12 cellular contexts compared by ENCODE assay signal in the genomic region with DNA sequence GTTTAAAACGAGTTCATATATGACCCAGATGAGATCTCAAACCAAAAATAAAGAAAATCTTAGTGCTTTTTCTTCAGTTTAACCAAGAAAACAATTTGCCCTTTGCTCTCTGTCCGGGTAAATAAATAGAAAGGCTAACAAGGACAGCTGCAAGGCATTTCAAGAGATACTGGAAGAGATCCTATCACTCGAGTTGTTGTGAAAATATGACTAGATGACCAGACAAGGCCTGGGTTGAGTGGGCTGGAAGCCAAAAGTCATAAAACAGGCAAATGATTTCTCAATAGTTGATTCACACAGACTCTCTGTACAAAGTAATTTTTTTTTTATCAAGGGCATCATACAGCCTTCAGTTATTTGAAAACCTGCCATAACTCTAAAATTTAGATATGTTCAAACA. TPM values are rescaled to one million over a fixed set of nuclear protein-coding genes. Genes with fewer than 3 reads are reported as not detected.
A peak's percentile ranks its signal among the peaks of the same experiment; 100 is the strongest.
DNase-seq lines count a peak whose midpoint lies in the region; ATAC-seq, FAIRE-seq and TF ChIP-seq lines count a peak whose summit lies in the region.
"Had no signal": no experiment of that assay in that cellular context is flagged by ENCODE, and none has a peak within 500 bp of the region (broad histone marks: within the 10 kb centered on the region; RNA-seq: fewer than 3 reads in every experiment).

No MANE protein-coding gene starts in this region.

- ATAC-seq in HepG2 (no peak), GM21360 (IDR thresholded peaks at IDR 0.05; ENCODE audit: unreplicated experiment) (no peak)

- TF ChIP-seq CTCF in liver (IDR thresholded peaks at IDR 0.05; ENCODE audit: low read depth, low read length, missing input control) (no peak), HepG2 (CRISPR knock-in tag; IDR thresholded peaks at IDR 0.05) (no peak), RWPE1 (conservative IDR thresholded peaks at IDR 0.05; ENCODE audit: low read depth) (no peak), CD14-positive monocyte (IDR thresholded peaks at IDR 0.05) (no peak), WERI-Rb-1 (IDR thresholded peaks at IDR 0.05; ENCODE audit: low read depth, low read length) (no peak), coronary artery (IDR thresholded peaks at IDR 0.05) (no peak)

- peaks cover 0 to 2% (median 2%) of the 10 kb centered on the region in 3 donors for H3K27me3 Mint-ChIP-seq in CD14-positive monocyte (ENCODE audit: low read depth in 3 of 3)

- no peak for DNase-seq in HepG2 (ENCODE audit: low spot score)
- DNase-seq in RWPE1 (ENCODE audit: low spot score) = peak; percentile 31
- DNase-seq in iris pigment epithelial cell (ENCODE audit: low read depth) = peak; percentile 59
- no peak for DNase-seq in CD14-positive monocyte (ENCODE audit: low spot score)
- no peak for DNase-seq in WERI-Rb-1
- no peak for DNase-seq in coronary artery (ENCODE audit: low spot score)
- DNase-seq: cerebellar nuclear complex; stimulated activated CD4-positive, alpha-beta T cell treated with anti-CD3 and anti-CD28 coated beads, Interleukin-1b, Interleukin-23, amount 100 ng/mL, for 48 hours had no signal

- WGBS in liver = 11% methylated on average over 3 of the region's 3 CpGs
- 0% methylated on average over 3 of the region's 3 CpGs for WGBS in HepG2 (ENCODE audit: low lambda C conversion rate)

- no peak for FAIRE-seq in HepG2 (lab: Jason Lieb, UNC)
- FAIRE-seq: RCC 7860 had no signal

- no peaks in the 10 kb centered on the region for H3K27me3 ChIP-seq in liver (ENCODE audit: control insufficient read depth in 4 of 4, insufficient read depth in 4 of 4, low read length in 3 of 4)
- no peaks in the 10 kb centered on the region for H3K27me3 ChIP-seq in HepG2 (ENCODE audit: control insufficient read depth in 1 of 2, insufficient read depth in 2 of 2, low read length in 2 of 2)
- H3K27me3 ChIP-seq in WERI-Rb-1 (ENCODE audit: insufficient read depth, low read depth, severe bottlenecking) = no peaks in the 10 kb centered on the region

- no TSS peak for BruUV-seq in HepG2 (replicated peaks; lab: Mats Ljungman, UMichigan)

- CTCF ChIA-PET in HepG2 (lab: Yijun Ruan, JAX; ENCODE audit: low intra/inter-chr PET ratio, low total read pairs) = no interaction called here
- CTCF ChIA-PET in RWPE1 (lab: Yijun Ruan, JAX) = no interaction called here

- H3K4me1 Mint-ChIP-seq in CD14-positive monocyte = no peaks in the 10 kb centered on the region

- peaks cover 0 to 16% (median 12%) of the 10 kb centered on the region in 4 donors for H3K4me1 ChIP-seq in liver (ENCODE audit: control insufficient read depth in 4 of 4, insufficient read depth in 4 of 4, low read length in 3 of 4)
- no peaks in the 10 kb centered on the region for H3K4me1 ChIP-seq in HepG2 (ENCODE audit: insufficient read depth, low read length)

- H3K4me3 ChIP-seq in liver (ENCODE audit: low read depth in 1 of 3, low read length in 3 of 3) = no peak overlapping the region
- H3K4me3 ChIP-seq in HepG2 (replicated peaks in 1 of 3; ENCODE audit: insufficient read depth in 1 of 3, low read depth in 2 of 3, low read length in 3 of 3) = no peak overlapping the region
- no peak overlapping the region for H3K4me3 ChIP-seq in WERI-Rb-1 (ENCODE audit: low read depth, low read length)
- H3K4me3 ChIP-seq in coronary artery = no peak overlapping the region

- no peak overlapping the region for H3K4me2 ChIP-seq in HepG2 (ENCODE audit: low read depth, low read length)

- peaks cover 0 to 2% (median 0%) of the 10 kb centered on the region in 7 donors for H3K9me3 Mint-ChIP-seq in CD14-positive monocyte

- POLR2A ChIA-PET in HepG2 (lab: Yijun Ruan, JAX) (no interaction called here), RWPE1 (lab: Yijun Ruan, JAX; ENCODE audit: low non-redundant PET) (no interaction called here)

- H3K9me3 ChIP-seq in liver (ENCODE audit: control insufficient read depth in 4 of 4, low read length in 3 of 4) (no peaks in the 10 kb centered on the region), HepG2 (ENCODE audit: low read length) (no peaks in the 10 kb centered on the region), WERI-Rb-1 (ENCODE audit: severe bottlenecking) (no peaks in the 10 kb centered on the region)

- no peaks in the 10 kb centered on the region for H3K36me3 ChIP-seq in liver (ENCODE audit: control insufficient read depth in 4 of 4, insufficient read depth in 3 of 4, low read depth in 1 of 4, low read length in 3 of 4)
- no peaks in the 10 kb centered on the region for H3K36me3 ChIP-seq in HepG2 (replicated peaks in 1 of 2; ENCODE audit: control insufficient read depth in 1 of 2, insufficient read depth in 2 of 2, low read length in 2 of 2)
- H3K36me3 ChIP-seq in WERI-Rb-1 = no peaks in the 10 kb centered on the region

- no peaks in the 10 kb centered on the region for H4K20me1 ChIP-seq in HepG2 (ENCODE audit: insufficient read depth, low read length)

- H3K27ac Mint-ChIP-seq in CD14-positive monocyte = no peak overlapping the region

- intact Hi-C loops in HepG2 (cut with micrococcal nuclease; ENCODE audit: unreplicated experiment) = no loop called here
- intact Hi-C loops in CD14-positive monocyte (cut with micrococcal nuclease) = no loop called here

- peak overlapping the region; percentile 46 to 70 for H3K27ac ChIP-seq in liver (ENCODE audit: low read depth in 1 of 2, low read length in 2 of 2)
- H3K27ac ChIP-seq in HepG2 (ENCODE audit: extremely low read length, insufficient read depth, low read length) = no peak overlapping the region
- H3K27ac ChIP-seq in RWPE1 = no peak overlapping the region
- no peak overlapping the region for H3K27ac ChIP-seq in WERI-Rb-1
- H3K27ac ChIP-seq in coronary artery = no peak overlapping the region

- H3K79me2 ChIP-seq in HepG2 (ENCODE audit: insufficient read depth, low read length) = no peaks in the 10 kb centered on the region

- in situ Hi-C loops in HepG2 (cut with HindIII; ENCODE audit: extremely low pct_ligation_motif_present, low pct_unique_long_range_greater_than_20kb) = no loop called here

- TF ChIP-seq EP300 in HepG2 (IDR thresholded peaks at IDR 0.05; ENCODE audit: low read depth in 2 of 2, low read length in 2 of 2) (no peak), HepG2 (CRISPR knock-in tag; IDR thresholded peaks at IDR 0.05; ENCODE audit: borderline replicate concordance) (no peak)

- H2AFZ ChIP-seq in HepG2 (ENCODE audit: low read length) = no peak overlapping the region

- H3K9ac ChIP-seq in liver (ENCODE audit: low read depth in 1 of 2, low read length in 2 of 2) (no peak overlapping the region), HepG2 (ENCODE audit: insufficient read depth, low read depth, low read length) (no peak overlapping the region)

- no peaks in the 10 kb centered on the region for H3K36me3 Mint-ChIP-seq in CD14-positive monocyte

- no peak for TF ChIP-seq POLR2A in HepG2 (IDR thresholded peaks at IDR 0.05; ENCODE audit: insufficient read depth in 1 of 2, low read depth in 2 of 2, low read length in 2 of 2)

- TF ChIP-seq RAD21 in liver (IDR thresholded peaks at IDR 0.05) = peak in 1 of 2 donors; percentile 34
- no peak for TF ChIP-seq RAD21 in HepG2 (CRISPR knock-in tag; IDR thresholded peaks at IDR 0.05)

- H3K4me3 Mint-ChIP-seq in CD14-positive monocyte = no peak overlapping the region

TF ChIP-seq in HepG2, 621 proteins besides CTCF, POLR2A, EP300 and RAD21 (continues in another document):
- no peak for TF ChIP-seq CBX1 (IDR thresholded peaks at IDR 0.05; ENCODE audit: low read depth)
- TF ChIP-seq GATAD2A (CRISPR knock-in tag; IDR thresholded peaks at IDR 0.05) = no peak
- no peak for TF ChIP-seq ATF7 (IDR thresholded peaks at IDR 0.05)
- TF ChIP-seq ATF7 (CRISPR knock-in tag; IDR thresholded peaks at IDR 0.05) = no peak
- no peak for TF ChIP-seq SMAD1 (CRISPR knock-in tag; IDR thresholded peaks at IDR 0.05; ENCODE audit: borderline replicate concordance, low read depth)
- TF ChIP-seq ZNF530 (CRISPR knock-in tag; IDR thresholded peaks at IDR 0.05; ENCODE audit: low read depth) = no peak
- no peak for TF ChIP-seq BHLHE40 (IDR thresholded peaks at IDR 0.05; ENCODE audit: low read length)
- TF ChIP-seq IKZF1 (IDR thresholded peaks at IDR 0.05) = no peak
- TF ChIP-seq ZNF605 (CRISPR knock-in tag; IDR thresholded peaks at IDR 0.05) = no peak
- no peak for TF ChIP-seq TBL1XR1 (IDR thresholded peaks at IDR 0.05; ENCODE audit: borderline replicate concordance, low read length, partially characterized antibody)
- no peak for TF ChIP-seq ZSCAN21 (CRISPR knock-in tag; IDR thresholded peaks at IDR 0.05; ENCODE audit: borderline replicate concordance)
- TF ChIP-seq NONO (IDR thresholded peaks at IDR 0.05) = no peak
- no peak for TF ChIP-seq NONO (CRISPR knock-in tag; conservative IDR thresholded peaks at IDR 0.05)

RNA-seq across cellular contexts. Expression of a gene that starts 55.9 kb away (rescaled TPM):
- 100 to 1,000 TPM in 1 of 2 donors, under 1 TPM in 1; 0.19 to 233 TPM for total RNA-seq in liver
- 10 to 100 TPM in 1 of 2 donors, 1 to 10 TPM in 1; 9.2 to 22.2 TPM for polyA plus RNA-seq in liver
- not detected in 2 replicates for total RNA-seq in HepG2 (2016; rRNA removed; fragmentation: Illumina TruSeq; extraction: Trizol)
- not detected in 2 replicates for total RNA-seq in HepG2 (2016; cell fraction: cytosol; rRNA removed; fragmentation: Illumina TruSeq; extraction: Trizol; ENCODE audit: low read depth)
- total RNA-seq in HepG2 (2016; cell fraction: insoluble cytoplasmic fraction; rRNA removed; fragmentation: Illumina TruSeq; extraction: Trizol) = not detected in 2 replicates
- total RNA-seq in HepG2 (2016; cell fraction: membrane; rRNA removed; fragmentation: Illumina TruSeq; extraction: Trizol) = not detected in 2 replicates
- not detected in 2 replicates for total RNA-seq in HepG2 (2016; cell fraction: nucleus; rRNA removed; fragmentation: Illumina TruSeq; extraction: Trizol)
- polyA plus RNA-seq in HepG2 (2011; rRNA removed) = not detected in 2 replicates
- polyA plus RNA-seq in HepG2 (2011; cell fraction: cytosol; rRNA removed) = not detected in 2 replicates
- not detected in 2 replicates for polyA plus RNA-seq in HepG2 (2011; cell fraction: nucleus; rRNA removed)
- polyA plus RNA-seq in HepG2 (2012) = not detected in 2 replicates
- not detected in 2 replicates for polyA plus RNA-seq in HepG2 (2016; cell fraction: cytosol; fragmentation: Illumina TruSeq; extraction: Trizol; ENCODE audit: low read depth)
- not detected in 2 replicates for polyA plus RNA-seq in HepG2 (2016; cell fraction: insoluble cytoplasmic fraction; fragmentation: Illumina TruSeq; extraction: Trizol; ENCODE audit: low read depth)
- polyA plus RNA-seq in HepG2 (2016; cell fraction: membrane; fragmentation: Illumina TruSeq; extraction: Trizol; ENCODE audit: low read depth) = not detected in 2 replicates
- polyA plus RNA-seq in HepG2 (2016; cell fraction: nucleus; fragmentation: Illumina TruSeq; extraction: Trizol; ENCODE audit: insufficient read depth, low read depth) = not detected in 2 replicates
- polyA minus RNA-seq in HepG2 (2011; rRNA and poly(A)+ RNA removed; ENCODE audit: low replicate concordance) = not detected in 2 replicates
- polyA minus RNA-seq in HepG2 (2011; cell fraction: cytosol; rRNA and poly(A)+ RNA removed) = not detected in 2 replicates
- not detected in 2 replicates for polyA minus RNA-seq in HepG2 (2011; cell fraction: nucleus; rRNA and poly(A)+ RNA removed)
- polyA plus RNA-seq in CD14-positive monocyte = not detected
- polyA plus RNA-seq: AG04450 had no signal

Comparison
In these comparisons a context has a peak if more than half of its experiments do, and no peak if none do; other contexts are left out.
1. H3K27ac ChIP-seq: peak in liver (2 of 2); none in HepG2 (single experiment), RWPE1 (single experiment), WERI-Rb-1 (single experiment) and coronary artery (0 of 2).
2. RNA of a gene that starts 55.9 kb away (polyA plus RNA-seq): 9.2 to 22.2 TPM in liver; not detected in CD14-positive monocyte and not detected in HepG2; every median in the first group is over 10 times any median in the second.
3. DNase-seq: peak in RWPE1 (single experiment) and iris pigment epithelial cell (single experiment); none in HepG2 (single experiment), CD14-positive monocyte (single experiment), WERI-Rb-1 (single experiment) and coronary artery (single experiment).